In genomic region chr17:22462461-22462860, GRCh38 we compare ENCODE assay signal across 37 cellular contexts.
"Had no signal": no experiment of that assay in that cellular context is flagged by ENCODE, and none has a peak within 500 bp of the region (broad histone marks: within the 10 kb centered on the region; RNA-seq: fewer than 3 reads in every experiment).

No MANE protein-coding gene starts in this region.

- H3K27ac ChIP-seq: ascending aorta, cardiac muscle cell, VCaP had no signal

- H3K27me3 ChIP-seq: ascending aorta, cardiac muscle cell had no signal

- ATAC-seq: activated CD8-positive, alpha-beta T cell treated with anti-CD3 and anti-CD28 coated beads for 36 hours; activated naive CD8-positive, alpha-beta T cell treated with anti-CD3 and anti-CD28 coated beads, Interleukin-2, amount 50 U/mL, for 24 hours; activated T-cell treated with anti-CD3 and anti-CD28 coated beads, Interleukin-2, amount 50 U/mL, for 4 hours; activated T-cell treated with anti-CD3 and anti-CD28 coated beads, Interleukin-2, amount 50 U/mL, for 72 hours; activated T-helper 17 cell treated with anti-CD3 and anti-CD28 coated beads, Interleukin-2, amount 50 U/mL, for 72 hours had no signal

- H3K27ac Mint-ChIP-seq: activated B cell treated with CpG ODN at 0.5 μM for 24 hours; activated CD4-positive, alpha-beta memory T cell treated with anti-CD3 and anti-CD28 coated beads for 36 hours; activated CD4-positive, alpha-beta T cell treated with anti-CD3 and anti-CD28 coated beads, Interleukin-2, amount 10 ng/mL, durations not matched to agents 24 days and 14 days; activated CD8-positive, alpha-beta T cell treated with anti-CD3 and anti-CD28 coated beads for 36 hours; activated naive CD4-positive, alpha-beta T cell treated with anti-CD3 and anti-CD28 coated beads, Interleukin-2, amount 10 ng/mL, durations not matched to agents 7 days and 5 days; activated naive CD4-positive, alpha-beta T cell treated with anti-CD3 and anti-CD28 coated beads, Interleukin-2, amount 50 U/mL, for 24 hours; activated naive CD8-positive, alpha-beta T cell; activated naive CD8-positive, alpha-beta T cell treated with anti-CD3 and anti-CD28 coated beads, Interleukin-2, amount 10 ng/mL, durations not matched to agents 7 days and 5 days; activated naive CD8-positive, alpha-beta T cell treated with anti-CD3 and anti-CD28 coated beads, Interleukin-2, amount 50 U/mL, for 24 hours; activated T-cell treated with anti-CD3 and anti-CD28 coated beads, Interleukin-2, amount 50 U/mL, for 72 hours; activated T-helper 1 cell treated with anti-CD3 and anti-CD28 coated beads, Interleukin-12 subunit alpha, Interleukin-12 subunit beta, Interleukin-2, Interleukin-4 antibody, amounts not matched to agents 30 ng/mL and 10 ng/mL and 1 ng/mL, durations not matched to agents 14 hours and 24 hours and 36 hours; activated T-helper 17 cell treated with anti-CD3 and anti-CD28 coated beads, Interleukin-2, amount 50 U/mL, for 72 hours; brain; T-helper 1 cell treated with Interleukin-12 subunit alpha and Interleukin-12 subunit beta and Interleukin-4 antibody, amounts not matched to agents 30 μg/mL and 1 μg/mL, for 36 hours; T-helper 2 cell treated with Interferon-gamma antibody and Interleukin-4, amounts not matched to agents 5 μg/mL and 100 μg/mL, for 36 hours had no signal

- FAIRE-seq: TTC549 had no signal

- DNase-seq: activated B cell treated with CpG ODN at 0.5 μM for 24 hours; activated CD4-positive, alpha-beta memory T cell treated with anti-CD3 and anti-CD28 coated beads for 36 hours; activated CD4-positive, alpha-beta T cell treated with anti-CD3 and anti-CD28 coated beads for 4 hours; activated CD4-positive, alpha-beta T cell treated with anti-CD3 and anti-CD28 coated beads, Interleukin-2, amount 10 ng/mL, durations not matched to agents 24 days and 14 days; activated CD4-positive, alpha-beta T cell treated with anti-CD3 and anti-CD28 coated beads, Interleukin-2, amount 50 U/mL, for 1 hour; activated CD4-positive, alpha-beta T cell treated with anti-CD3 and anti-CD28 coated beads, Interleukin-2, amount 50 U/mL, for 4 hours; activated CD4-positive, CD25-positive, alpha-beta regulatory T cell treated with anti-CD3 and anti-CD28 coated beads, Interleukin-2, amount 50 U/mL, for 72 hours; activated CD8-positive, alpha-beta memory T cell treated with anti-CD3 and anti-CD28 coated beads, Interleukin-2, amount 50 U/mL, for 4 hours; activated CD8-positive, alpha-beta T cell treated with anti-CD3 and anti-CD28 coated beads for 36 hours; activated effector memory CD4-positive, alpha-beta T cell treated with anti-CD3 and anti-CD28 coated beads, Interleukin-2, amount 50 U/mL, for 16 hours; activated naive CD4-positive, alpha-beta T cell treated with anti-CD3 and anti-CD28 coated beads, Interleukin-2, amount 10 ng/mL, durations not matched to agents 7 days and 5 days; activated naive CD4-positive, alpha-beta T cell treated with Interleukin-2 at 50 U/mL for 16 hours; activated naive CD8-positive, alpha-beta T cell treated with anti-CD3 and anti-CD28 coated beads, Interleukin-2, amount 10 ng/mL, durations not matched to agents 7 days and 5 days; activated naive CD8-positive, alpha-beta T cell treated with anti-CD3 and anti-CD28 coated beads, Interleukin-2, amount 50 U/mL, for 24 hours; activated T-cell treated with anti-CD3 and anti-CD28 coated beads for 4 hours; activated T-cell treated with anti-CD3 and anti-CD28 coated beads, Interleukin-2, amount 50 U/mL, for 1 hour; activated T-cell treated with anti-CD3 and anti-CD28 coated beads, Interleukin-2, amount 50 U/mL, for 4 hours; activated T-cell treated with anti-CD3 and anti-CD28 coated beads, Interleukin-2, amount 50 U/mL, for 72 hours; amygdala; anterior cingulate cortex; caudate nucleus; cerebellar nuclear complex; T-helper 1 cell; T-helper 2 cell; T-helper 9 cell had no signal

- H3K4me1 Mint-ChIP-seq: activated B cell treated with CpG ODN at 0.5 μM for 24 hours; activated CD4-positive, alpha-beta T cell treated with anti-CD3 and anti-CD28 coated beads, Interleukin-2, amount 10 ng/mL, durations not matched to agents 24 days and 14 days; activated naive CD4-positive, alpha-beta T cell treated with anti-CD3 and anti-CD28 coated beads, Interleukin-2, amount 10 ng/mL, durations not matched to agents 7 days and 5 days; activated naive CD4-positive, alpha-beta T cell treated with anti-CD3 and anti-CD28 coated beads, Interleukin-2, amount 50 U/mL, for 24 hours; activated naive CD8-positive, alpha-beta T cell treated with anti-CD3 and anti-CD28 coated beads, Interleukin-2, amount 10 ng/mL, durations not matched to agents 7 days and 5 days; activated naive CD8-positive, alpha-beta T cell treated with anti-CD3 and anti-CD28 coated beads, Interleukin-2, amount 50 U/mL, for 24 hours; activated T-helper 17 cell treated with anti-CD3 and anti-CD28 coated beads, Interleukin-2, amount 50 U/mL, for 72 hours; brain; central memory CD8-positive, alpha-beta T cell had no signal

- H3K36me3 Mint-ChIP-seq: activated CD4-positive, alpha-beta memory T cell treated with anti-CD3 and anti-CD28 coated beads for 36 hours; activated naive CD4-positive, alpha-beta T cell treated with anti-CD3 and anti-CD28 coated beads, Interleukin-2, amount 10 ng/mL, durations not matched to agents 7 days and 5 days; activated naive CD4-positive, alpha-beta T cell treated with anti-CD3 and anti-CD28 coated beads, Interleukin-2, amount 50 U/mL, for 24 hours; activated naive CD8-positive, alpha-beta T cell; activated naive CD8-positive, alpha-beta T cell treated with anti-CD3 and anti-CD28 coated beads, Interleukin-2, amount 10 ng/mL, durations not matched to agents 7 days and 5 days; brain had no signal

- H3K4me3 ChIP-seq: ascending aorta, cardiac muscle cell had no signal

- H3K4me1 ChIP-seq: ascending aorta had no signal

- H3K36me3 ChIP-seq: ascending aorta, cardiac muscle cell had no signal

- H3K27me3 Mint-ChIP-seq: activated B cell treated with CpG ODN at 0.5 μM for 24 hours; activated CD4-positive, alpha-beta memory T cell treated with anti-CD3 and anti-CD28 coated beads for 36 hours; activated CD4-positive, alpha-beta T cell treated with anti-CD3 and anti-CD28 coated beads, Interleukin-2, amount 10 ng/mL, durations not matched to agents 24 days and 14 days; activated CD8-positive, alpha-beta T cell treated with anti-CD3 and anti-CD28 coated beads for 36 hours; activated naive CD4-positive, alpha-beta T cell treated with anti-CD3 and anti-CD28 coated beads, Interleukin-2, amount 10 ng/mL, durations not matched to agents 7 days and 5 days; activated naive CD4-positive, alpha-beta T cell treated with anti-CD3 and anti-CD28 coated beads, Interleukin-2, amount 50 U/mL, for 24 hours; activated naive CD8-positive, alpha-beta T cell; activated naive CD8-positive, alpha-beta T cell treated with anti-CD3 and anti-CD28 coated beads, Interleukin-2, amount 10 ng/mL, durations not matched to agents 7 days and 5 days; activated naive CD8-positive, alpha-beta T cell treated with anti-CD3 and anti-CD28 coated beads, Interleukin-2, amount 50 U/mL, for 24 hours; activated T-helper 17 cell treated with anti-CD3 and anti-CD28 coated beads, Interleukin-2, amount 50 U/mL, for 72 hours; brain; central memory CD8-positive, alpha-beta T cell had no signal

- H3K9me3 ChIP-seq: ascending aorta had no signal

- H3K4me3 Mint-ChIP-seq: activated B cell treated with CpG ODN at 0.5 μM for 24 hours; activated CD4-positive, alpha-beta memory T cell treated with anti-CD3 and anti-CD28 coated beads for 36 hours; activated CD4-positive, alpha-beta T cell treated with anti-CD3 and anti-CD28 coated beads, Interleukin-2, amount 10 ng/mL, durations not matched to agents 24 days and 14 days; activated CD8-positive, alpha-beta T cell treated with anti-CD3 and anti-CD28 coated beads for 36 hours; activated naive CD4-positive, alpha-beta T cell treated with anti-CD3 and anti-CD28 coated beads, Interleukin-2, amount 10 ng/mL, durations not matched to agents 7 days and 5 days; activated naive CD4-positive, alpha-beta T cell treated with anti-CD3 and anti-CD28 coated beads, Interleukin-2, amount 50 U/mL, for 24 hours; activated naive CD8-positive, alpha-beta T cell; activated naive CD8-positive, alpha-beta T cell treated with anti-CD3 and anti-CD28 coated beads, Interleukin-2, amount 10 ng/mL, durations not matched to agents 7 days and 5 days; activated naive CD8-positive, alpha-beta T cell treated with anti-CD3 and anti-CD28 coated beads, Interleukin-2, amount 50 U/mL, for 24 hours; activated T-cell treated with anti-CD3 and anti-CD28 coated beads, Interleukin-2, amount 50 U/mL, for 4 hours; activated T-cell treated with anti-CD3 and anti-CD28 coated beads, Interleukin-2, amount 50 U/mL, for 72 hours; activated T-helper 1 cell treated with anti-CD3 and anti-CD28 coated beads, Interleukin-12 subunit alpha, Interleukin-12 subunit beta, Interleukin-2, Interleukin-4 antibody, amounts not matched to agents 30 ng/mL and 10 ng/mL and 1 ng/mL, durations not matched to agents 14 hours and 24 hours and 36 hours; activated T-helper 17 cell treated with anti-CD3 and anti-CD28 coated beads, Interleukin-2, amount 50 U/mL, for 72 hours; brain; central memory CD8-positive, alpha-beta T cell; T-helper 1 cell treated with Interleukin-12 subunit alpha and Interleukin-12 subunit beta and Interleukin-4 antibody, amounts not matched to agents 30 μg/mL and 1 μg/mL, for 36 hours; T-helper 2 cell treated with Interferon-gamma antibody and Interleukin-4, amounts not matched to agents 5 μg/mL and 100 μg/mL, for 36 hours had no signal
